In the genomic region with DNA sequence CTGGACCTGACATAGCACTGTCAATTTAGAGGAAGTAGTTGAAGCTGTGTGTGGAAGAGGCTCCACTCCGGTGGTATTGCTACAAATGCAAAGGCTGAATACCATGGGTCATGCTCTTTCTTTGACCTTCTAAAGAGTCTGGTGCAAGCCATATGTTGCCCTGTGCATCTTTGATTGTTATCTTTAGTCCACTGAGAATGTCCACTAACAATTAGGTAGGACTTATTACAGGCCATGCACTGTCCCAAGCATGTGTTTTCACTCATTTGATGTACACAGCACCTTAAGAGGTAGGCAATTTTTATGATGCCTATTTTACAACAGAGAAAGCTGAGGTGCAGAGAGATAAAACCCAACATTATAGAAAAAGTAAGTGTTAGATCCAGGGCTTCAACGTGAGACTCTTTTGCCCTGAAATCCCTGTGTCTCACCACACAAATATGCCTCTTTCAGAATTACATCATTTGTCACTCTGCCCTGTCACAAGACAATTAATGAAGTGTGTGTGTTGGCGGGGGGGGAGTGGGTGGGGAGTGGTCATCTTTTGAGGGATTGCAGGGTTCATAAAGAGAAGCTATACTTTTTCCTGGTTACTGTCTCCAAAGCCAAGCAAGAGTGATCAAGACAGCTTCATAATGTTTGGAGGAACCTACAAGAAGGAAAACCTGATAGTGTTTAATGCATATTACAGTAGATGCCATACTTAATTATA, we compare ENCODE assay signal across 14 cellular contexts.
DNase-seq lines count a peak whose midpoint lies in the region; ATAC-seq and TF ChIP-seq lines count a peak whose summit lies in the region.
"Had no signal": no experiment of that assay in that cellular context is flagged by ENCODE, and none has a peak within 500 bp of the region (broad histone marks: within the 10 kb centered on the region; RNA-seq: fewer than 3 reads in every experiment).

No MANE protein-coding gene starts in this region.

- H3K9me3 ChIP-seq in esophagus squamous epithelium (no peaks in the 10 kb centered on the region), body of pancreas (no peaks in the 10 kb centered on the region), SJCRH30 (replicated peaks) (no peaks in the 10 kb centered on the region)

- H3K4me1 ChIP-seq in esophagus squamous epithelium (peaks cover 0 to 27% (median 8%) of the 10 kb centered on the region in 3 donors), rectal smooth muscle tissue (ENCODE audit: control insufficient read depth, insufficient read depth, low read length) (peaks cover 24% of the 10 kb centered on the region), body of pancreas (peaks cover 4% of the 10 kb centered on the region), SJCRH30 (no peaks in the 10 kb centered on the region)

- DNase-seq in EH (ENCODE audit: low read depth) (peak; percentile 91), RKO (ENCODE audit: low spot score) (peak; percentile 30), esophagus squamous epithelium (lab: John Stamatoyannopoulos, UW) (no peak), NCI-H2171 (lab: John Stamatoyannopoulos, UW) (no peak), HPDE6-E6E7 (ENCODE audit: extremely low spot score) (no peak), body of pancreas (no peak), SJCRH30 (no peak)
- DNase-seq: amniotic stem cell; CD4-positive, CD25-positive, alpha-beta regulatory T cell; endodermal cell; SIG-M5; stimulated activated CD4-positive, alpha-beta T cell treated with anti-CD3 and anti-CD28 coated beads, Interleukin-4, amount 100 ng/mL, for 24 hours; stomach had no signal

- peak overlapping the region; percentile 0 to 53 (median 30) for H3K27ac ChIP-seq in esophagus squamous epithelium
- H3K27ac ChIP-seq in rectal smooth muscle tissue (ENCODE audit: low read depth, low read length), result peak overlapping the region; percentile 90
- H3K27ac ChIP-seq in body of pancreas, result no peak overlapping the region
- H3K27ac ChIP-seq in SJCRH30, result no peak overlapping the region
- H3K27ac ChIP-seq: stomach had no signal

- intact Hi-C loops in esophagus squamous epithelium (cut with DNase I), result no loop called here
- intact Hi-C loops in body of pancreas (cut with DNase I), result no loop called here

- TF ChIP-seq POLR2A in esophagus squamous epithelium (IDR thresholded peaks at IDR 0.05), result no peak
- TF ChIP-seq POLR2A in body of pancreas (IDR thresholded peaks at IDR 0.05), result no peak

- H3K27me3 ChIP-seq in esophagus squamous epithelium (no peaks in the 10 kb centered on the region), rectal smooth muscle tissue (ENCODE audit: control insufficient read depth, insufficient read depth, low read length) (no peaks in the 10 kb centered on the region), body of pancreas (no peaks in the 10 kb centered on the region), SJCRH30 (no peaks in the 10 kb centered on the region; the same call in 1 of the 2 replicates)
- H3K27me3 ChIP-seq: stomach had no signal

- TF ChIP-seq CTCF in esophagus squamous epithelium (IDR thresholded peaks at IDR 0.05) (no peak), body of pancreas (IDR thresholded peaks at IDR 0.05) (no peak)

- 45 to 53% methylated on average over 3 of the region's 3 CpGs for WGBS in esophagus squamous epithelium, 2 donors
- WGBS in body of pancreas, 2 donors, result 48 to 57% methylated on average over 3 of the region's 3 CpGs

- ATAC-seq in body of pancreas, result no peak

- no peaks in the 10 kb centered on the region for H3K36me3 ChIP-seq in esophagus squamous epithelium
- H3K36me3 ChIP-seq in rectal smooth muscle tissue (ENCODE audit: control insufficient read depth, insufficient read depth, low read length), result no peaks in the 10 kb centered on the region
- H3K36me3 ChIP-seq in body of pancreas (replicated peaks in 1 of 2; ENCODE audit: insufficient read depth in 1 of 2, low read depth in 2 of 2), result no peaks in the 10 kb centered on the region
- H3K36me3 ChIP-seq in SJCRH30, result no peaks in the 10 kb centered on the region
- H3K36me3 ChIP-seq: stomach had no signal

- no peak overlapping the region for H3K9ac ChIP-seq in rectal smooth muscle tissue (ENCODE audit: low read length)

- H3K4me3 ChIP-seq in esophagus squamous epithelium (no peak overlapping the region), rectal smooth muscle tissue (ENCODE audit: low read length) (no peak overlapping the region), body of pancreas (no peak overlapping the region), SJCRH30 (no peak overlapping the region)
- H3K4me3 ChIP-seq: stomach had no signal

Comparison
In these comparisons a context has a peak if more than half of its experiments do, and no peak if none do; other contexts are left out.
1. DNase-seq: peak in EH (single experiment) and RKO (single experiment); none in esophagus squamous epithelium (single experiment), NCI-H2171 (single experiment), HPDE6-E6E7 (single experiment), body of pancreas (0 of 4) and SJCRH30 (0 of 2).
2. H3K27ac ChIP-seq: peak in esophagus squamous epithelium (4 of 4) and rectal smooth muscle tissue (single experiment); none in body of pancreas (0 of 4) and SJCRH30 (single experiment).